ENCODE assay signal across 8 cellular contexts in the genomic region with DNA sequence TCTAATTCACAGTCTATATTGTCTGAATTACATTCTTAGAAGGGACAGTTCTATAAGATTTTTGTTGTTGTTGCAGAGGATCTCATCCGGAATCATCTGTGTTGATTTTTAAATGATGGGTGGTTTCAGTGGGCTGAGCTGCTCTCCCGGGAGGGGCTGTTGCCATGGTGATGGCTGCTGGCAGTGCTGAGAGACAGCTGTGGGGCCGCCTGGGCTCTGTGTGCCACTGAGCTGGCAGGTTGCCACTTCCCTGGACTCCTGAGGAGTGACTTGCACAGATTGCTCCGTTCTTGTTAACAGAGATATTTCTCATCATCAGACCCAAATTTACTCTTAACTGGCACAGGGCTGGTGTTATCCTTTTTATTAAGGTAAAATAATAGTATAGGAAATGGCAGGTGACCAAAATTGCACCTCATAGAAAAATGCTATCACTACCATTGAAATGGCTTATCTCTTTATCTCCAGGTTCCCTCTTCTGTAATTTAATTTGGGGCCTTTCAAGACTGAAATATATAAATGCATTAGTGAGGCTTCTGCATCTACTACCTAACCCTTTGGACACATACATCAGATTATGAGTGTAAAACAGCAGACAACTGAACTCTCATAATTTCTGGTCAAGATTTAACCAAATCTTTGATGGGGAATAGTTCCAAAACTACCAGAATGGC. TPM values are rescaled to one million over a fixed set of nuclear protein-coding genes. Genes with fewer than 3 reads are reported as not detected.
DNase-seq lines count a peak whose midpoint lies in the region; ATAC-seq lines count a peak whose summit lies in the region.
"Had no signal": no experiment of that assay in that cellular context is flagged by ENCODE, and none has a peak within 500 bp of the region (broad histone marks: within the 10 kb centered on the region; RNA-seq: fewer than 3 reads in every experiment).

No MANE protein-coding gene starts in this region.

- no peaks in the 10 kb centered on the region for H3K9me2 ChIP-seq in Karpas-422 (replicated peaks; ENCODE audit: insufficient read depth, low read length)

- H3K79me2 ChIP-seq in Karpas-422 (ENCODE audit: low read length), result no peaks in the 10 kb centered on the region

- H3K36me3 ChIP-seq in Karpas-422 (ENCODE audit: insufficient read depth, low read length), result no peaks in the 10 kb centered on the region

- H4K20me1 ChIP-seq in Karpas-422 (ENCODE audit: insufficient read depth, low read depth, low read length), result no peaks in the 10 kb centered on the region

- no peak overlapping the region for H2AFZ ChIP-seq in Karpas-422 (ENCODE audit: low read length)

- intact Hi-C loops in head of caudate nucleus (cut with DNase I), result no loop called here

- peak; percentile 50 for DNase-seq in Karpas-422
- DNase-seq in NCI-H82 treated with DMSO at 0.1 percent for 48 hours (lab: John Stamatoyannopoulos, UW; ENCODE audit: unreplicated experiment), result peak; percentile 12
- peak; percentile 94 to 99 (median 97) for DNase-seq in head of caudate nucleus
- peak; percentile 12 to 98 (median 90) for DNase-seq in substantia nigra (lab: John Stamatoyannopoulos, UW)
- DNase-seq in activated CD4-positive, alpha-beta T cell treated with anti-CD3 and anti-CD28 coated beads for 1 hour, result no peak
- DNase-seq: activated T-cell treated with anti-CD3 and anti-CD28 coated beads, Interleukin-2, amount 50 U/mL, for 4 hours had no signal

- ATAC-seq in HG03469 (IDR thresholded peaks at IDR 0.05; ENCODE audit: unreplicated experiment) (no peak), HG02763 (IDR thresholded peaks at IDR 0.05; ENCODE audit: unreplicated experiment) (no peak)
- ATAC-seq: activated T-cell treated with anti-CD3 and anti-CD28 coated beads, Interleukin-2, amount 50 U/mL, for 4 hours had no signal

- H3K4me3 ChIP-seq in Karpas-422 (ENCODE audit: low read length), result no peak overlapping the region

- H3K4me1 ChIP-seq in Karpas-422 (ENCODE audit: low read length), result peaks cover 12% of the 10 kb centered on the region

- H3K27me3 ChIP-seq in Karpas-422 (ENCODE audit: low read length), result no peaks in the 10 kb centered on the region

- no peak overlapping the region for H3K9ac ChIP-seq in Karpas-422 (ENCODE audit: low read length)

- no peak overlapping the region for H3K4me2 ChIP-seq in Karpas-422 (ENCODE audit: low read depth, low read length, poor library complexity, severe bottlenecking)

- no peak overlapping the region for H3K27ac ChIP-seq in Karpas-422 (ENCODE audit: low read length)
- H3K27ac ChIP-seq in substantia nigra (ENCODE audit: low read depth, low read length, poor library complexity, severe bottlenecking), result peak overlapping the region; percentile 60

- H3K9me3 ChIP-seq in Karpas-422 (ENCODE audit: low read length), result no peaks in the 10 kb centered on the region

RNA-seq across cellular contexts. Expression of gene NEK11, which starts 56.6 kb away (rescaled TPM):
- 2.5 and 2.6 TPM in 2 replicates for total RNA-seq in Karpas-422 (2014; rRNA removed; shearing (Covaris generic); ENCODE audit: low replicate concordance)

RNA-seq across cellular contexts. Expression of gene ASTE1, which starts 56.7 kb away (rescaled TPM):
- 11.1 and 11.4 TPM in 2 replicates for total RNA-seq in Karpas-422 (2014; rRNA removed; shearing (Covaris generic); ENCODE audit: low replicate concordance)
